In genomic region chr12:121072147-121072546, GRCh38 we compare ENCODE assay signal across 23 cellular contexts. TPM values are rescaled to one million over a fixed set of nuclear protein-coding genes. Genes with fewer than 3 reads are reported as not detected.
DNase-seq lines count a peak whose midpoint lies in the region; ATAC-seq, FAIRE-seq and TF ChIP-seq lines count a peak whose summit lies in the region.
"Had no signal": no experiment of that assay in that cellular context is flagged by ENCODE, and none has a peak within 500 bp of the region (broad histone marks: within the 10 kb centered on the region; RNA-seq: fewer than 3 reads in every experiment).

No MANE protein-coding gene starts in this region.

- H3K27me3 Mint-ChIP-seq in activated CD4-positive, alpha-beta T cell treated with anti-CD3 and anti-CD28 coated beads, Interleukin-2, amount 10 ng/mL, durations not matched to agents 24 days and 14 days: peaks cover 17% of the 10 kb centered on the region
- H3K27me3 Mint-ChIP-seq in osteocyte (ENCODE audit: unreplicated experiment): peaks cover 29% of the 10 kb centered on the region
- H3K27me3 Mint-ChIP-seq in CD8-positive, alpha-beta T cell (ENCODE audit: low read depth): no peaks in the 10 kb centered on the region

- no peak for FAIRE-seq in HepG2 (lab: Jason Lieb, UNC)
- FAIRE-seq: D721Med, GM12891, GM18507, H54 had no signal

- 20% methylated on average over 3 of the region's 3 CpGs for WGBS in right lobe of liver (ENCODE audit: insufficient coverage, low coverage, low lambda C conversion rate, missing lambda C conversion rate)
- 13% methylated on average over 3 of the region's 3 CpGs for WGBS in HepG2 (ENCODE audit: low lambda C conversion rate)

- H3K27ac ChIP-seq in right lobe of liver: no peak overlapping the region
- H3K27ac ChIP-seq in HepG2 (ENCODE audit: extremely low read length, insufficient read depth, low read length): no peak overlapping the region
- H3K27ac ChIP-seq in CD8-positive, alpha-beta T cell (ENCODE audit: low read depth, low read length): no peak overlapping the region
- H3K27ac ChIP-seq: 22Rv1, BLaER1, C4-2B had no signal

- POLR2A ChIA-PET in HepG2 (lab: Yijun Ruan, JAX): no interaction called here
- POLR2A ChIA-PET in CD8-positive, alpha-beta T cell (lab: Charles Lee): no interaction called here

- CTCF ChIA-PET in HepG2 (lab: Yijun Ruan, JAX; ENCODE audit: low intra/inter-chr PET ratio, low total read pairs): no interaction called here
- CTCF ChIA-PET in CD8-positive, alpha-beta T cell (lab: Charles Lee): interaction anchor here (0.8 kb wide), 1 partner anchor 11 kb away, joined by 5 read pairs; no protein-coding TSS in a partner anchor

- H3K4me3 Mint-ChIP-seq in activated CD4-positive, alpha-beta T cell treated with anti-CD3 and anti-CD28 coated beads, Interleukin-2, amount 10 ng/mL, durations not matched to agents 24 days and 14 days: no peak overlapping the region
- no peak overlapping the region for H3K4me3 Mint-ChIP-seq in osteocyte (ENCODE audit: unreplicated experiment)
- no peak overlapping the region for H3K4me3 Mint-ChIP-seq in CD8-positive, alpha-beta T cell
- H3K4me3 Mint-ChIP-seq: B cell; CD4-positive, CD25-positive, alpha-beta regulatory T cell; CD8-positive, alpha-beta memory T cell; HFFc6 had no signal

- H3K36me3 ChIP-seq in right lobe of liver: no peaks in the 10 kb centered on the region
- H3K36me3 ChIP-seq in HepG2 (replicated peaks in 1 of 2; ENCODE audit: control insufficient read depth in 1 of 2, insufficient read depth in 2 of 2, low read length in 2 of 2): no peaks in the 10 kb centered on the region
- H3K36me3 ChIP-seq in CD8-positive, alpha-beta T cell (ENCODE audit: insufficient read depth, low read length): no peaks in the 10 kb centered on the region
- H3K36me3 ChIP-seq: BLaER1, HAP-1 had no signal

- TF ChIP-seq POLR2A in right lobe of liver (IDR thresholded peaks at IDR 0.05) (no peak), HepG2 (IDR thresholded peaks at IDR 0.05; ENCODE audit: insufficient read depth in 1 of 2, low read depth in 2 of 2, low read length in 2 of 2) (no peak)

- TF ChIP-seq EP300 in HepG2 (IDR thresholded peaks at IDR 0.05; ENCODE audit: low read depth in 2 of 2, low read length in 2 of 2) (no peak), HepG2 (CRISPR knock-in tag; IDR thresholded peaks at IDR 0.05; ENCODE audit: borderline replicate concordance) (no peak)

- H4K20me1 ChIP-seq in HepG2 (ENCODE audit: insufficient read depth, low read length): no peaks in the 10 kb centered on the region
- H4K20me1 ChIP-seq: BLaER1 had no signal

- no peak overlapping the region for H3K9ac ChIP-seq in HepG2 (ENCODE audit: insufficient read depth, low read depth, low read length)
- H3K9ac ChIP-seq: BLaER1 had no signal

- no peak for TF ChIP-seq CTCF in right lobe of liver (IDR thresholded peaks at IDR 0.05)
- TF ChIP-seq CTCF in HepG2 (CRISPR knock-in tag; IDR thresholded peaks at IDR 0.05): no peak
- TF ChIP-seq CTCF in osteocyte (IDR thresholded peaks at IDR 0.05): no peak
- TF ChIP-seq CTCF in CD8-positive, alpha-beta T cell (IDR thresholded peaks at IDR 0.05): no peak

- TF ChIP-seq RAD21 in HepG2 (CRISPR knock-in tag; IDR thresholded peaks at IDR 0.05): no peak

- H3K79me2 ChIP-seq in HepG2 (ENCODE audit: insufficient read depth, low read length): no peaks in the 10 kb centered on the region

- no peak overlapping the region for H3K4me3 ChIP-seq in right lobe of liver
- H3K4me3 ChIP-seq in HepG2 (replicated peaks in 1 of 3; ENCODE audit: insufficient read depth in 1 of 3, low read depth in 2 of 3, low read length in 3 of 3): no peak overlapping the region
- H3K4me3 ChIP-seq in CD8-positive, alpha-beta T cell (ENCODE audit: low read depth, low read length): no peak overlapping the region
- H3K4me3 ChIP-seq: BLaER1, HAP-1 had no signal

- intact Hi-C loops in activated CD4-positive, alpha-beta T cell treated with anti-CD3 and anti-CD28 coated beads, Interleukin-2, amount 10 ng/mL, durations not matched to agents 24 days and 14 days (cut with micrococcal nuclease): no loop called here
- intact Hi-C loops in right lobe of liver (cut with DNase I) (no loop called here), HepG2 (cut with micrococcal nuclease; ENCODE audit: unreplicated experiment) (no loop called here)
- intact Hi-C loops in CD8-positive, alpha-beta T cell (cut with DNase I, micrococcal nuclease): no loop called here

- H3K27ac Mint-ChIP-seq in activated CD4-positive, alpha-beta T cell treated with anti-CD3 and anti-CD28 coated beads, Interleukin-2, amount 10 ng/mL, durations not matched to agents 24 days and 14 days: no peak overlapping the region
- no peak overlapping the region for H3K27ac Mint-ChIP-seq in osteocyte (ENCODE audit: unreplicated experiment)
- H3K27ac Mint-ChIP-seq in CD8-positive, alpha-beta T cell: no peak overlapping the region
- H3K27ac Mint-ChIP-seq: B cell; CD4-positive, CD25-positive, alpha-beta regulatory T cell; CD8-positive, alpha-beta memory T cell; HFFc6 had no signal

- H3K4me2 ChIP-seq in HepG2 (ENCODE audit: low read depth, low read length): no peak overlapping the region
- H3K4me2 ChIP-seq: BLaER1 had no signal

- H3K27me3 ChIP-seq in right lobe of liver (no peaks in the 10 kb centered on the region), HepG2 (ENCODE audit: control insufficient read depth in 1 of 2, insufficient read depth in 2 of 2, low read length in 2 of 2) (peaks cover 0 to 16% of the 10 kb centered on the region in 2 experiments; a peak in 2 of 5 replicates)
- H3K27me3 ChIP-seq in CD8-positive, alpha-beta T cell (ENCODE audit: insufficient read depth, low read length): no peaks in the 10 kb centered on the region
- H3K27me3 ChIP-seq: BLaER1 had no signal

- H3K9me3 Mint-ChIP-seq in activated CD4-positive, alpha-beta T cell treated with anti-CD3 and anti-CD28 coated beads, Interleukin-2, amount 10 ng/mL, durations not matched to agents 24 days and 14 days: peaks cover 13% of the 10 kb centered on the region
- peaks cover 7% of the 10 kb centered on the region for H3K9me3 Mint-ChIP-seq in osteocyte (ENCODE audit: unreplicated experiment)
- peaks cover 19% of the 10 kb centered on the region for H3K9me3 Mint-ChIP-seq in CD8-positive, alpha-beta T cell
- H3K9me3 Mint-ChIP-seq: HFFc6 had no signal

- no TSS peak for BruUV-seq in HepG2 (replicated peaks; lab: Mats Ljungman, UMichigan)

- peak; percentile 49 to 69 (median 56) for ATAC-seq in right lobe of liver
- no peak for ATAC-seq in HepG2
- ATAC-seq in CD8-positive, alpha-beta T cell: no peak

- no peaks in the 10 kb centered on the region for H3K4me1 ChIP-seq in right lobe of liver
- H3K4me1 ChIP-seq in HepG2 (ENCODE audit: insufficient read depth, low read length): no peaks in the 10 kb centered on the region
- H3K4me1 ChIP-seq in CD8-positive, alpha-beta T cell (ENCODE audit: insufficient read depth, low read length): no peaks in the 10 kb centered on the region
- H3K4me1 ChIP-seq: BLaER1, HAP-1 had no signal

- DNase-seq in activated CD4-positive, alpha-beta T cell treated with anti-CD3 and anti-CD28 coated beads, Interleukin-2, amount 10 ng/mL, durations not matched to agents 24 days and 14 days: peak; percentile 13
- DNase-seq in activated CD4-positive, alpha-beta T cell treated with anti-CD3 and anti-CD28 coated beads for 1 hour: no peak
- DNase-seq in right lobe of liver (peak in 1 of 3 donors; percentile 33), HepG2 (ENCODE audit: low spot score) (no peak), osteocyte (ENCODE audit: extremely low spot score, unreplicated experiment) (peak; percentile 10)
- no peak for DNase-seq in CD8-positive, alpha-beta T cell
- DNase-seq: CD4-positive, CD25-positive, alpha-beta regulatory T cell; CD8-positive, alpha-beta memory T cell; DMS 273 treated with DMSO at 0.1 percent for 48 hours; DMS79; EL; GDM1; GOT3; HFFc6 had no signal

- no peaks in the 10 kb centered on the region for H3K36me3 Mint-ChIP-seq in activated CD4-positive, alpha-beta T cell treated with anti-CD3 and anti-CD28 coated beads, Interleukin-2, amount 10 ng/mL, durations not matched to agents 24 days and 14 days (ENCODE audit: low read depth)
- peaks cover 3% of the 10 kb centered on the region for H3K36me3 Mint-ChIP-seq in osteocyte (ENCODE audit: unreplicated experiment)
- no peaks in the 10 kb centered on the region for H3K36me3 Mint-ChIP-seq in CD8-positive, alpha-beta T cell
- H3K36me3 Mint-ChIP-seq: CD4-positive, CD25-positive, alpha-beta regulatory T cell had no signal

- no peaks in the 10 kb centered on the region for H3K9me3 ChIP-seq in right lobe of liver
- H3K9me3 ChIP-seq in HepG2 (ENCODE audit: low read length): peaks cover 7% of the 10 kb centered on the region; the same call in 1 of the 2 replicates
- H3K9me3 ChIP-seq in CD8-positive, alpha-beta T cell (ENCODE audit: low read length): no peaks in the 10 kb centered on the region

- H3K4me1 Mint-ChIP-seq in activated CD4-positive, alpha-beta T cell treated with anti-CD3 and anti-CD28 coated beads, Interleukin-2, amount 10 ng/mL, durations not matched to agents 24 days and 14 days: no peaks in the 10 kb centered on the region
- H3K4me1 Mint-ChIP-seq in osteocyte (ENCODE audit: unreplicated experiment): no peaks in the 10 kb centered on the region
- no peaks in the 10 kb centered on the region for H3K4me1 Mint-ChIP-seq in CD8-positive, alpha-beta T cell (ENCODE audit: low read depth)
- H3K4me1 Mint-ChIP-seq: B cell; CD4-positive, CD25-positive, alpha-beta regulatory T cell had no signal

- H2AFZ ChIP-seq in HepG2 (ENCODE audit: low read length): no peak overlapping the region

- in situ Hi-C loops in HepG2 (cut with HindIII; ENCODE audit: extremely low pct_ligation_motif_present, low pct_unique_long_range_greater_than_20kb): no loop called here

RNA-seq across cellular contexts. Expression of gene OASL, which starts 33.1 kb away (rescaled TPM):
- 2.9 and 3.0 TPM in 2 replicates for total RNA-seq in activated CD4-positive, alpha-beta T cell treated with anti-CD3 and anti-CD28 coated beads, Interleukin-2, amount 10 ng/mL, durations not matched to agents 24 days and 14 days
- total RNA-seq in right lobe of liver (10 to 100 TPM in 2 of 6 experiments, 1 to 10 TPM in 4; 1.6 to 19.2 (median 4.1) TPM), HepG2 (2016; rRNA removed; fragmentation: Illumina TruSeq; extraction: Trizol) (0.18 and 0.22 TPM in 2 replicates), osteocyte (0.21 and 0.24 TPM in 2 replicates)
- total RNA-seq in HepG2 (2016; cell fraction: cytosol; rRNA removed; fragmentation: Illumina TruSeq; extraction: Trizol; ENCODE audit: low read depth): 0.18 and 0.30 TPM in 2 replicates
- 0.19 and 0.21 TPM in 2 replicates for total RNA-seq in HepG2 (2016; cell fraction: insoluble cytoplasmic fraction; rRNA removed; fragmentation: Illumina TruSeq; extraction: Trizol)
- 0.15 and 0.31 TPM in 2 replicates for total RNA-seq in HepG2 (2016; cell fraction: membrane; rRNA removed; fragmentation: Illumina TruSeq; extraction: Trizol)
- not detected in 2 replicates for total RNA-seq in HepG2 (2016; cell fraction: nucleus; rRNA removed; fragmentation: Illumina TruSeq; extraction: Trizol)
- polyA plus RNA-seq in HepG2 (2011; rRNA removed): 0.09 and 0.11 TPM in 2 replicates
- polyA plus RNA-seq in HepG2 (2011; cell fraction: cytosol; rRNA removed): 0.05 and 0.09 TPM in 2 replicates
- not detected in 2 replicates for polyA plus RNA-seq in HepG2 (2011; cell fraction: nucleus; rRNA removed)
- 0.07 TPM in 1 of 2 replicates, not detected in the other for polyA plus RNA-seq in HepG2 (2012)
- polyA plus RNA-seq in HepG2 (2016; cell fraction: cytosol; fragmentation: Illumina TruSeq; extraction: Trizol; ENCODE audit: low read depth): 0.18 and 0.25 TPM in 2 replicates
- polyA plus RNA-seq in HepG2 (2016; cell fraction: insoluble cytoplasmic fraction; fragmentation: Illumina TruSeq; extraction: Trizol; ENCODE audit: low read depth): 0.20 and 0.21 TPM in 2 replicates
- 0.14 and 0.29 TPM in 2 replicates for polyA plus RNA-seq in HepG2 (2016; cell fraction: membrane; fragmentation: Illumina TruSeq; extraction: Trizol; ENCODE audit: low read depth)
- 0.37 TPM in 1 of 2 replicates, not detected in the other for polyA plus RNA-seq in HepG2 (2016; cell fraction: nucleus; fragmentation: Illumina TruSeq; extraction: Trizol; ENCODE audit: insufficient read depth, low read depth)
- polyA minus RNA-seq in HepG2 (2011; rRNA and poly(A)+ RNA removed; ENCODE audit: low replicate concordance): 0.46 and 6.9 TPM in 2 replicates
- polyA minus RNA-seq in HepG2 (2011; cell fraction: cytosol; rRNA and poly(A)+ RNA removed): not detected in 2 replicates
- not detected in 2 replicates for polyA minus RNA-seq in HepG2 (2011; cell fraction: nucleus; rRNA and poly(A)+ RNA removed)
- 10 to 100 TPM; 34.5 to 36.5 TPM for total RNA-seq in CD8-positive, alpha-beta T cell
- total RNA-seq: HFFc6 had no signal

RNA-seq across cellular contexts. Expression of gene C12orf43, which starts 55.9 kb away (rescaled TPM):
- total RNA-seq in activated CD4-positive, alpha-beta T cell treated with anti-CD3 and anti-CD28 coated beads, Interleukin-2, amount 10 ng/mL, durations not matched to agents 24 days and 14 days: 32.5 and 35.3 TPM in 2 replicates
- 10 to 100 TPM in 2 of 6 experiments, 1 to 10 TPM in 4; 6.7 to 12.2 (median 8.8) TPM for total RNA-seq in right lobe of liver
- 11.1 and 12.9 TPM in 2 replicates for total RNA-seq in HepG2 (2016; rRNA removed; fragmentation: Illumina TruSeq; extraction: Trizol)
- 2.9 and 3.0 TPM in 2 replicates for total RNA-seq in HepG2 (2016; cell fraction: cytosol; rRNA removed; fragmentation: Illumina TruSeq; extraction: Trizol; ENCODE audit: low read depth)
- total RNA-seq in HepG2 (2016; cell fraction: insoluble cytoplasmic fraction; rRNA removed; fragmentation: Illumina TruSeq; extraction: Trizol): 11.4 and 12.4 TPM in 2 replicates
- total RNA-seq in HepG2 (2016; cell fraction: membrane; rRNA removed; fragmentation: Illumina TruSeq; extraction: Trizol): 6.7 and 7.4 TPM in 2 replicates
- 6.3 and 8.5 TPM in 2 replicates for total RNA-seq in HepG2 (2016; cell fraction: nucleus; rRNA removed; fragmentation: Illumina TruSeq; extraction: Trizol)
- 7.5 and 7.9 TPM in 2 replicates for polyA plus RNA-seq in HepG2 (2011; rRNA removed)
- polyA plus RNA-seq in HepG2 (2011; cell fraction: cytosol; rRNA removed): 7.3 TPM in 2 replicates
- 5.4 and 5.7 TPM in 2 replicates for polyA plus RNA-seq in HepG2 (2011; cell fraction: nucleus; rRNA removed)
- 4.9 and 5.2 TPM in 2 replicates for polyA plus RNA-seq in HepG2 (2012)
- 2.1 and 2.4 TPM in 2 replicates for polyA plus RNA-seq in HepG2 (2016; cell fraction: cytosol; fragmentation: Illumina TruSeq; extraction: Trizol; ENCODE audit: low read depth)
- polyA plus RNA-seq in HepG2 (2016; cell fraction: insoluble cytoplasmic fraction; fragmentation: Illumina TruSeq; extraction: Trizol; ENCODE audit: low read depth): 15.7 and 18.4 TPM in 2 replicates
- polyA plus RNA-seq in HepG2 (2016; cell fraction: membrane; fragmentation: Illumina TruSeq; extraction: Trizol; ENCODE audit: low read depth): 4.8 and 5.4 TPM in 2 replicates
- 11.1 and 11.5 TPM in 2 replicates for polyA plus RNA-seq in HepG2 (2016; cell fraction: nucleus; fragmentation: Illumina TruSeq; extraction: Trizol; ENCODE audit: insufficient read depth, low read depth)
- polyA minus RNA-seq in HepG2 (2011; rRNA and poly(A)+ RNA removed; ENCODE audit: low replicate concordance): 5.8 and 9.3 TPM in 2 replicates
- polyA minus RNA-seq in HepG2 (2011; cell fraction: cytosol; rRNA and poly(A)+ RNA removed): 3.1 and 3.3 TPM in 2 replicates
- 8.5 and 12.4 TPM in 2 replicates for polyA minus RNA-seq in HepG2 (2011; cell fraction: nucleus; rRNA and poly(A)+ RNA removed)
- total RNA-seq in osteocyte: 14.2 and 17.3 TPM in 2 replicates
- 10 to 100 TPM; 20.7 to 21.4 TPM for total RNA-seq in CD8-positive, alpha-beta T cell

Comparison
In these comparisons a context has a peak if more than half of its experiments do, and no peak if none do; other contexts are left out.
1. DNase-seq: peak in activated CD4-positive, alpha-beta T cell treated with anti-CD3 and anti-CD28 coated beads, Interleukin-2, amount 10 ng/mL, durations not matched to agents 24 days and 14 days (single experiment) and osteocyte (single experiment); none in activated CD4-positive, alpha-beta T cell treated with anti-CD3 and anti-CD28 coated beads for 1 hour (single experiment), HepG2 (single experiment) and CD8-positive, alpha-beta T cell (0 of 7).
2. ATAC-seq: peak in right lobe of liver (4 of 4); none in HepG2 (single experiment) and CD8-positive, alpha-beta T cell (single experiment).